8 cellular contexts compared by ENCODE assay signal in the genomic region with DNA sequence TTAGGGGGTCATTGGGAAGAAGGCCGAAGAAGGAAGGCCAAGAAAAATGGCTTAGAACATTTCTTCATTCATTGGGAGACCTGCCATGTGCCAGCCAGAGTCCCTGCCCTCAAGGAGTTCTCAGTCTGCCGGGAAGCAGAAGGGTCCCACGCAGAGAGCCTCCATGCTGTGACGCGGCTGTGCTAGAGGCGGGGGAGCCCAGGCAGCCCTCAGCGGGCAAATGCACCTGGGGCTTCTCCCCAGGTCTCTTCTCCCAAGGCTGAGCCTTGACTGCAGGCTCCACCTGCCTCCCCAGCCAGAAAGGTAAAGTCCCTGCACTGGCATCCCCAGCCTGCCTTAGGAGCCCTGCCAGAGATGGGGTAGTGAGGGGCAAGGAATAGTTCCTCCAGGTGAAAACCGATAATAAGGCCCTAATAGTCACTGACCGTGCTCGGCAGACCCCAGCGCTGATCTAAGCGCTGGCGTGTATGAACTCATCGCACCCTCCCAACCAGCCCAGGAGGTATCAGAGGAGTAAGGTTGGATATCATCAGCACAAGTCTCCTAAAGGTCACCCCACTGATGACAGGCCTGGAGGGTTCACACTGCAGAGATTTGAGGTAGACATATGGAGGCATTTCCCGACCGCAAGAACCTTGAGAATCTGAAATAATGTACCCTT. TPM values are rescaled to one million over a fixed set of nuclear protein-coding genes. Genes with fewer than 3 reads are reported as not detected.
DNase-seq lines count a peak whose midpoint lies in the region; ATAC-seq and TF ChIP-seq lines count a peak whose summit lies in the region.

No MANE protein-coding gene starts in this region.

- DNase-seq in MG63 (no peak), coronary artery (ENCODE audit: low spot score) (no peak), naive B cell (no peak)
- DNase-seq in activated effector memory CD4-positive, alpha-beta T cell treated with anti-CD3 and anti-CD28 coated beads, Interleukin-2, amount 50 U/mL, for 16 hours, result no peak

- no peaks in the 10 kb centered on the region for H3K9me3 ChIP-seq in MG63

- peaks cover 9 to 18% (median 11%) of the 10 kb centered on the region in 3 donors for H3K4me1 Mint-ChIP-seq in naive B cell

- peak overlapping the region; percentile 77 to 95 (median 92) for H3K4me3 Mint-ChIP-seq in naive B cell

- TF ChIP-seq CTCF in coronary artery (IDR thresholded peaks at IDR 0.05), result no peak

- H3K27me3 ChIP-seq in ACC112 (ENCODE audit: insufficient read depth, low read length) (no peaks in the 10 kb centered on the region), MG63 (no peaks in the 10 kb centered on the region)

- H3K27ac ChIP-seq in ACC112 (ENCODE audit: low read depth, low read length) (peak overlapping the region; percentile 36; the same call in 1 of the 2 replicates), coronary artery (peak overlapping the region; percentile 65 to 93)

- H2AFZ ChIP-seq in ACC112 (ENCODE audit: low read length, unreplicated experiment), result peak overlapping the region; percentile 72

- no peaks in the 10 kb centered on the region for H3K36me3 Mint-ChIP-seq in naive B cell

- peaks cover 2% of the 10 kb centered on the region for H3K79me2 ChIP-seq in ACC112 (ENCODE audit: control insufficient read depth, insufficient read depth, low read length, unreplicated experiment)

- peaks cover 17 to 45% (median 35%) of the 10 kb centered on the region in 3 donors for H3K27me3 Mint-ChIP-seq in naive B cell

- H3K4me3 ChIP-seq in ACC112 (ENCODE audit: low read depth, low read length) (peak overlapping the region; percentile 91), MG63 (peak overlapping the region; percentile 54), coronary artery (peak overlapping the region; percentile 89)

- peak; percentile 7 to 11 for ATAC-seq in naive B cell (ENCODE audit: low read depth in 2 of 2)
- ATAC-seq in HG03354 (IDR thresholded peaks at IDR 0.05; ENCODE audit: poor library complexity, severe bottlenecking, unreplicated experiment), result no peak
- ATAC-seq in GM21360 (IDR thresholded peaks at IDR 0.05; ENCODE audit: unreplicated experiment), result no peak
- no peak for ATAC-seq in GM21367 (IDR thresholded peaks at IDR 0.05; ENCODE audit: unreplicated experiment)

- H3K27ac Mint-ChIP-seq in naive B cell, result peak overlapping the region in 4 of 6 donors; percentile 52 to 90 (median 62)

- H3K36me3 ChIP-seq in ACC112 (ENCODE audit: insufficient read depth, low read length) (no peaks in the 10 kb centered on the region), MG63 (no peaks in the 10 kb centered on the region)

- H3K4me1 ChIP-seq in ACC112 (ENCODE audit: control insufficient read depth, insufficient read depth, low read length, unreplicated experiment), result peaks cover 14% of the 10 kb centered on the region

- no peaks in the 10 kb centered on the region for H3K9me3 Mint-ChIP-seq in naive B cell

RNA-seq across cellular contexts. Expression of gene CDR2L, which starts 6.0 kb away (rescaled TPM):
- 2.2 and 4.2 TPM in 2 replicates for total RNA-seq in MG63 (2014; rRNA removed; shearing (Covaris generic); ENCODE audit: low replicate concordance)
- not detected for polyA plus RNA-seq in naive B cell (ENCODE audit: low read depth in 6 of 6)

RNA-seq across cellular contexts. Expression of gene HID1, which starts 8.9 kb away (rescaled TPM):
- total RNA-seq in MG63 (2014; rRNA removed; shearing (Covaris generic); ENCODE audit: low replicate concordance), result not detected in 2 replicates
- polyA plus RNA-seq in naive B cell (ENCODE audit: low read depth in 6 of 6), result under 1 TPM in 2 of 6 donors, not detected in 4; 0.08 to 0.23 TPM

RNA-seq across cellular contexts. Expression of gene MRPL58, which starts 31.0 kb away (rescaled TPM):
- total RNA-seq in MG63 (2014; rRNA removed; shearing (Covaris generic); ENCODE audit: low replicate concordance), result 94.3 and 148 TPM in 2 replicates
- polyA plus RNA-seq in naive B cell (ENCODE audit: low read depth in 6 of 6), result 10 to 100 TPM; 32.4 to 47.3 (median 39.6) TPM

RNA-seq across cellular contexts. Expression of gene OTOP3, which starts 45.8 kb away (rescaled TPM):
- not detected in 2 replicates for total RNA-seq in MG63 (2014; rRNA removed; shearing (Covaris generic); ENCODE audit: low replicate concordance)
- polyA plus RNA-seq in naive B cell (ENCODE audit: low read depth in 6 of 6), result not detected

RNA-seq across cellular contexts. Expression of gene OTOP2, which starts 57.4 kb away (rescaled TPM):
- total RNA-seq in MG63 (2014; rRNA removed; shearing (Covaris generic); ENCODE audit: low replicate concordance), result not detected in 2 replicates
- not detected for polyA plus RNA-seq in naive B cell (ENCODE audit: low read depth in 6 of 6)

Comparison
In these comparisons a context has a peak if more than half of its experiments do, and no peak if none do; other contexts are left out.
1. ATAC-seq: peak in naive B cell (2 of 2); none in HG03354 (single experiment), GM21360 (single experiment) and GM21367 (single experiment).
2. Peak in every context shown above with its lines, with median percentiles within 50 percentile points of each other: H3K4me3 ChIP-seq.